ENCODE assay signal across 13 cellular contexts in genomic region chr22:37425800-37426531, GRCh38. TPM values are rescaled to one million over a fixed set of nuclear protein-coding genes. Genes with fewer than 3 reads are reported as not detected.
DNase-seq lines count a peak whose midpoint lies in the region; ATAC-seq, FAIRE-seq and TF ChIP-seq lines count a peak whose summit lies in the region.
"Had no signal": no experiment of that assay in that cellular context is flagged by ENCODE, and none has a peak within 500 bp of the region (broad histone marks: within the 10 kb centered on the region; RNA-seq: fewer than 3 reads in every experiment).

No MANE protein-coding gene starts in this region.

- TF ChIP-seq POLR2A in H54 (IDR thresholded peaks at IDR 0.05; ENCODE audit: low read depth, low read length): no peak

- no peaks in the 10 kb centered on the region for H3K4me1 ChIP-seq in iPS-20b (ENCODE audit: insufficient read depth, low read length)
- H3K4me1 ChIP-seq in upper lobe of right lung: no peaks in the 10 kb centered on the region

- intact Hi-C loops in upper lobe of right lung (cut with DNase I): no loop called here

- H3K4me3 ChIP-seq in iPS-20b (ENCODE audit: low read length): peak overlapping the region; percentile 50
- no peak overlapping the region for H3K4me3 ChIP-seq in upper lobe of right lung
- H3K4me3 ChIP-seq: SJSA1 had no signal

- ATAC-seq in activated naive CD4-positive, alpha-beta T cell treated with anti-CD3 and anti-CD28 coated beads, Interleukin-2, amount 50 U/mL, for 72 hours: no peak
- ATAC-seq in upper lobe of right lung (peak; percentile 9), HG02610 (IDR thresholded peaks at IDR 0.05; ENCODE audit: unreplicated experiment) (no peak)

- H3K9me3 Mint-ChIP-seq in activated naive CD4-positive, alpha-beta T cell treated with anti-CD3 and anti-CD28 coated beads, Interleukin-2, amount 50 U/mL, for 24 hours: no peaks in the 10 kb centered on the region
- no peaks in the 10 kb centered on the region for H3K9me3 Mint-ChIP-seq in activated naive CD4-positive, alpha-beta T cell treated with anti-CD3 and anti-CD28 coated beads, Interleukin-2, amount 50 U/mL, for 72 hours

- peak overlapping the region; percentile 7 for H3K4me3 Mint-ChIP-seq in activated naive CD4-positive, alpha-beta T cell treated with anti-CD3 and anti-CD28 coated beads, Interleukin-2, amount 50 U/mL, for 24 hours

- FAIRE-seq in H54 (lab: Jason Lieb, UNC): no peak
- FAIRE-seq: GM19239, islet of Langerhans had no signal

- DNase-seq in activated naive CD4-positive, alpha-beta T cell treated with anti-CD3 and anti-CD28 coated beads, Interleukin-2, amount 50 U/mL, for 72 hours (ENCODE audit: low spot score in 2 of 2): no peak
- DNase-seq in SW480 (ENCODE audit: low spot score) (peak; percentile 82), upper lobe of right lung (no peak), H54 (ENCODE audit: insufficient read length, low spot score) (no peak)
- DNase-seq in activated CD4-positive, alpha-beta T cell treated with anti-CD3 and anti-CD28 coated beads for 48 hours: no peak
- DNase-seq: activated naive CD4-positive, alpha-beta T cell treated with Interleukin-2 at 50 U/mL for 16 hours; stimulated activated CD4-positive, alpha-beta T cell treated with anti-CD3 and anti-CD28 coated beads, Interleukin-4, amount 100 ng/mL, for 24 hours had no signal

- no peak overlapping the region for H3K27ac ChIP-seq in iPS-20b (ENCODE audit: low read length)
- H3K27ac ChIP-seq in upper lobe of right lung: no peak overlapping the region
- H3K27ac ChIP-seq: SJSA1 had no signal

- H3K36me3 ChIP-seq in iPS-20b (ENCODE audit: insufficient read depth, low read depth, low read length): no peaks in the 10 kb centered on the region
- H3K36me3 ChIP-seq in upper lobe of right lung: no peaks in the 10 kb centered on the region
- H3K36me3 ChIP-seq: SJSA1 had no signal

- no peak overlapping the region for H3K9ac ChIP-seq in iPS-20b (ENCODE audit: low read depth, low read length)

- H3K27me3 Mint-ChIP-seq in activated naive CD4-positive, alpha-beta T cell treated with anti-CD3 and anti-CD28 coated beads, Interleukin-2, amount 50 U/mL, for 24 hours: peaks cover 25% of the 10 kb centered on the region

- H3K27ac Mint-ChIP-seq in activated naive CD4-positive, alpha-beta T cell treated with anti-CD3 and anti-CD28 coated beads, Interleukin-2, amount 50 U/mL, for 24 hours: no peak overlapping the region
- H3K27ac Mint-ChIP-seq in activated naive CD4-positive, alpha-beta T cell treated with anti-CD3 and anti-CD28 coated beads, Interleukin-2, amount 50 U/mL, for 72 hours: no peak overlapping the region

- TF ChIP-seq CTCF in upper lobe of right lung (IDR thresholded peaks at IDR 0.05): no peak

- H3K36me3 Mint-ChIP-seq in activated naive CD4-positive, alpha-beta T cell treated with anti-CD3 and anti-CD28 coated beads, Interleukin-2, amount 50 U/mL, for 24 hours: no peaks in the 10 kb centered on the region
- no peaks in the 10 kb centered on the region for H3K36me3 Mint-ChIP-seq in activated naive CD4-positive, alpha-beta T cell treated with anti-CD3 and anti-CD28 coated beads, Interleukin-2, amount 50 U/mL, for 72 hours

- H3K27me3 ChIP-seq in iPS-20b (ENCODE audit: insufficient read depth, low read length): peaks cover 87% of the 10 kb centered on the region
- H3K27me3 ChIP-seq in upper lobe of right lung: peaks cover 64% of the 10 kb centered on the region

- peaks cover 3% of the 10 kb centered on the region for H3K4me1 Mint-ChIP-seq in activated naive CD4-positive, alpha-beta T cell treated with anti-CD3 and anti-CD28 coated beads, Interleukin-2, amount 50 U/mL, for 24 hours

- H3K9me3 ChIP-seq in iPS-20b (ENCODE audit: insufficient read depth, low read depth, low read length) (no peaks in the 10 kb centered on the region), upper lobe of right lung (no peaks in the 10 kb centered on the region)
- H3K9me3 ChIP-seq: SJSA1 had no signal

RNA-seq across cellular contexts. Expression of gene ELFN2, which starts 1.3 kb away (rescaled TPM):
- 1 to 10 TPM in 1 of 2 donors, under 1 TPM in 1; 0.41 to 2.0 TPM for total RNA-seq in activated naive CD4-positive, alpha-beta T cell treated with anti-CD3 and anti-CD28 coated beads, Interleukin-2, amount 50 U/mL, for 72 hours
- 0.72 TPM for total RNA-seq in upper lobe of right lung
